ENCODE assay signal across 8 cellular contexts in the genomic region with DNA sequence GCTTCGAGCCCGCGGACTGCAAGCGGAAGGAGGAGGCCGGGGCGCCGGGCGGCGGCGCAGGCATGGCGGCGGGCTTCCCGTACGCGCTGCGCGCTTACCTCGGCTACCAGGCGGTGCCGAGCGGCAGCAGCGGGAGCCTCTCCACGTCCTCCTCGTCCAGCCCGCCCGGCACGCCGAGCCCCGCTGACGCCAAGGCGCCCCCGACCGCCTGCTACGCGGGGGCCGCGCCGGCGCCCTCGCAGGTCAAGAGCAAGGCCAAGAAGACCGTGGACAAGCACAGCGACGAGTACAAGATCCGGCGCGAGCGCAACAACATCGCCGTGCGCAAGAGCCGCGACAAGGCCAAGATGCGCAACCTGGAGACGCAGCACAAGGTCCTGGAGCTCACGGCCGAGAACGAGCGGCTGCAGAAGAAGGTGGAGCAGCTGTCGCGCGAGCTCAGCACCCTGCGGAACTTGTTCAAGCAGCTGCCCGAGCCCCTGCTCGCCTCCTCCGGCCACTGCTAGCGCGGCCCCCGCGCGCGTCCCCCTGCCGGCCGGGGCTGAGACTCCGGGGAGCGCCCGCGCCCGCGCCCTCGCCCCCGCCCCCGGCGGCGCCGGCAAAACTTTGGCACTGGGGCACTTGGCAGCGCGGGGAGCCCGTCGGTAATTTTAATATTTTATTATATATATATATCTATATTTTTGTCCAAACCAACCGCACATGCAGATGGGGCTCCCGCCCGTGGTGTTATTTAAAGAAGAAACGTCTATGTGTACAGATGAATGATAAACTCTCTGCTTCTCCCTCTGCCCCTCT. TPM values are rescaled to one million over a fixed set of nuclear protein-coding genes. Genes with fewer than 3 reads are reported as not detected.
DNase-seq lines count a peak whose midpoint lies in the region; ATAC-seq and TF ChIP-seq lines count a peak whose summit lies in the region.

No MANE protein-coding gene starts in this region.

- peaks cover 7% of the 10 kb centered on the region for H3K36me3 Mint-ChIP-seq in activated T-cell treated with anti-CD3 and anti-CD28 coated beads, Interleukin-2, amount 50 U/mL, for 4 hours (ENCODE audit: insufficient read depth)
- H3K36me3 Mint-ChIP-seq in type B pancreatic cell, result no peaks in the 10 kb centered on the region

- H3K27me3 ChIP-seq in neuron (ENCODE audit: insufficient read depth, low read length), result no peaks in the 10 kb centered on the region

- H3K36me3 ChIP-seq in neuron (ENCODE audit: insufficient read depth, low read length), result no peaks in the 10 kb centered on the region

- peak; percentile 36 for ATAC-seq in HG02938 (IDR thresholded peaks at IDR 0.05; ENCODE audit: unreplicated experiment)
- peak; percentile 46 to 51 for ATAC-seq in activated T-cell treated with anti-CD3 and anti-CD28 coated beads, Interleukin-2, amount 50 U/mL, for 4 hours

- H3K4me3 ChIP-seq in fibroblast of mammary gland (ENCODE audit: control insufficient read depth, low read depth, low read length), result peak overlapping the region; percentile 95
- H3K4me3 ChIP-seq in neuron (ENCODE audit: low read length), result peak overlapping the region; percentile 58

- peak; percentile 28 for DNase-seq in NCI-H1694 treated with DMSO at 0.1 percent for 48 hours (lab: John Stamatoyannopoulos, UW)
- no peak for DNase-seq in NCI-H1694 (lab: John Stamatoyannopoulos, UW)
- DNase-seq in NOMO-1 treated with dmso at 0.1 percent for 144 hours (lab: John Stamatoyannopoulos, UW; ENCODE audit: unreplicated experiment), result peak; percentile 53
- DNase-seq in activated T-cell treated with anti-CD3 and anti-CD28 coated beads, Interleukin-2, amount 50 U/mL, for 4 hours, result peak; percentile 55
- DNase-seq in fibroblast of mammary gland (ENCODE audit: low read depth), result no peak
- DNase-seq in type B pancreatic cell (ENCODE audit: extremely low spot score, unreplicated experiment), result peak; percentile 84

- H3K4me1 ChIP-seq in neuron (ENCODE audit: insufficient read depth, low read length), result peaks cover 9% of the 10 kb centered on the region

- no peaks in the 10 kb centered on the region for H3K9me3 Mint-ChIP-seq in activated T-cell treated with anti-CD3 and anti-CD28 coated beads, Interleukin-2, amount 50 U/mL, for 4 hours
- H3K9me3 Mint-ChIP-seq in type B pancreatic cell, result no peaks in the 10 kb centered on the region

- H3K27ac Mint-ChIP-seq in type B pancreatic cell, result peak overlapping the region; percentile 96

- peak overlapping the region; percentile 73 for H2AFZ ChIP-seq in neuron (ENCODE audit: low read depth, low read length)

- no peak for TF ChIP-seq CTCF in fibroblast of mammary gland (conservative IDR thresholded peaks at IDR 0.05; ENCODE audit: control insufficient read depth, insufficient read depth, low read depth, low read length)
- TF ChIP-seq CTCF in type B pancreatic cell (conservative IDR thresholded peaks at IDR 0.05), result peak; percentile 83

- peaks cover 26% of the 10 kb centered on the region for H3K4me1 Mint-ChIP-seq in activated T-cell treated with anti-CD3 and anti-CD28 coated beads, Interleukin-2, amount 50 U/mL, for 4 hours (ENCODE audit: low read depth)
- peaks cover 20% of the 10 kb centered on the region for H3K4me1 Mint-ChIP-seq in type B pancreatic cell (ENCODE audit: unreplicated experiment)

- H3K27me3 Mint-ChIP-seq in activated T-cell treated with anti-CD3 and anti-CD28 coated beads, Interleukin-2, amount 50 U/mL, for 4 hours (ENCODE audit: low read depth), result no peaks in the 10 kb centered on the region
- no peaks in the 10 kb centered on the region for H3K27me3 Mint-ChIP-seq in type B pancreatic cell

- H3K9me3 ChIP-seq in neuron (ENCODE audit: low read length), result no peaks in the 10 kb centered on the region

- H3K4me3 Mint-ChIP-seq in activated T-cell treated with anti-CD3 and anti-CD28 coated beads, Interleukin-2, amount 50 U/mL, for 4 hours, result peak overlapping the region; percentile 92
- H3K4me3 Mint-ChIP-seq in type B pancreatic cell, result peak overlapping the region; percentile 96

RNA-seq across cellular contexts. Expression of a gene that starts 1.1 kb away (rescaled TPM):
- 10 to 100 TPM; 32.8 to 36.6 (median 35.2) TPM for total RNA-seq in activated T-cell treated with anti-CD3 and anti-CD28 coated beads, Interleukin-2, amount 50 U/mL, for 4 hours
- total RNA-seq in type B pancreatic cell (ENCODE audit: low replicate concordance), result 23.0 and 54.1 TPM in 2 replicates

RNA-seq across cellular contexts. Expression of a gene that starts 38.2 kb away (rescaled TPM):
- total RNA-seq in activated T-cell treated with anti-CD3 and anti-CD28 coated beads, Interleukin-2, amount 50 U/mL, for 4 hours, result 10 to 100 TPM; 21.6 to 22.5 (median 21.9) TPM
- 29.9 and 42.9 TPM in 2 replicates for total RNA-seq in type B pancreatic cell (ENCODE audit: low replicate concordance)

Comparison
In these comparisons a context has a peak if more than half of its experiments do, and no peak if none do; other contexts are left out.
1. DNase-seq: peak in NCI-H1694 treated with DMSO at 0.1 percent for 48 hours (single experiment), NOMO-1 treated with dmso at 0.1 percent for 144 hours (single experiment), activated T-cell treated with anti-CD3 and anti-CD28 coated beads, Interleukin-2, amount 50 U/mL, for 4 hours (single experiment) and type B pancreatic cell (single experiment); none in NCI-H1694 (single experiment) and fibroblast of mammary gland (single experiment).